In genomic region chr2:121648611-121649401, GRCh38 we compare ENCODE assay signal across 8 cellular contexts. TPM values are rescaled to one million over a fixed set of nuclear protein-coding genes. Genes with fewer than 3 reads are reported as not detected.
DNase-seq lines count a peak whose midpoint lies in the region; FAIRE-seq and TF ChIP-seq lines count a peak whose summit lies in the region.

No MANE protein-coding gene starts in this region.

- H3K4me1 ChIP-seq in MM.1S (ENCODE audit: low read length): peaks cover 9% of the 10 kb centered on the region; the same call in 1 of the 2 replicates
- H3K4me1 ChIP-seq in kidney (ENCODE audit: control insufficient read depth in 1 of 2, insufficient read depth in 1 of 2, low read depth in 1 of 2, low read length in 2 of 2): peaks cover 17 to 19% of the 10 kb centered on the region in 2 donors

- H3K36me3 ChIP-seq in H7 (replicated peaks; ENCODE audit: control insufficient read depth, insufficient read depth, low read length): no peaks in the 10 kb centered on the region
- H3K36me3 ChIP-seq in MM.1S (replicated peaks; ENCODE audit: insufficient read depth, low read length): no peaks in the 10 kb centered on the region
- no peaks in the 10 kb centered on the region for H3K36me3 ChIP-seq in kidney (ENCODE audit: control insufficient read depth in 1 of 2, insufficient read depth in 2 of 2, low read length in 2 of 2)

- H2AFZ ChIP-seq in MM.1S (ENCODE audit: low read length): peak overlapping the region; percentile 84

- H3K4me3 ChIP-seq in GM08714 (ENCODE audit: low read length) (peak overlapping the region; percentile 93), H7 (ENCODE audit: insufficient read depth, low read depth, low read length) (peak overlapping the region; percentile 71), MM.1S (ENCODE audit: low read length) (peak overlapping the region; percentile 76), kidney (ENCODE audit: low read length in 2 of 2) (peak overlapping the region; percentile 85 to 98)

- H3K9ac ChIP-seq in MM.1S (ENCODE audit: low read length) (peak overlapping the region; percentile 93), kidney (ENCODE audit: low read length in 2 of 2) (peak overlapping the region; percentile 93 to 99)

- intact Hi-C loops in kidney (cut with DNase I): no loop called here

- H3K4me2 ChIP-seq in MM.1S (ENCODE audit: low read depth, low read length): peak overlapping the region; percentile 58

- no peaks in the 10 kb centered on the region for H3K9me2 ChIP-seq in MM.1S (replicated peaks; ENCODE audit: insufficient read depth, low read length)

- no peak for TF ChIP-seq CTCF in MM.1S (IDR thresholded peaks at IDR 0.05; ENCODE audit: low read length)
- TF ChIP-seq CTCF in kidney (IDR thresholded peaks at IDR 0.05; ENCODE audit: borderline replicate concordance, extremely low read depth, insufficient read depth): no peak

- DNase-seq in H7: peak; percentile 90
- peak; percentile 57 for DNase-seq in MM.1S
- peak; percentile 15 to 38 (median 36) for DNase-seq in activated CD4-positive, CD25-positive, alpha-beta regulatory T cell (lab: John Stamatoyannopoulos, UW)
- DNase-seq in caudate nucleus (lab: John Stamatoyannopoulos, UW): peak in 55 of 61 donors; percentile 5 to 85 (median 64)
- DNase-seq in kidney: no peak
- DNase-seq in stimulated activated CD4-positive, alpha-beta T cell treated with anti-CD3 and anti-CD28 coated beads, Interleukin-15, amount 100 ng/mL, for 24 hours: peak; percentile 59
- DNase-seq in HPDE6-E6E7 (ENCODE audit: extremely low spot score): no peak

- peaks cover 83% of the 10 kb centered on the region for H3K79me2 ChIP-seq in MM.1S (ENCODE audit: low read length)

- H3K9me3 ChIP-seq in MM.1S (replicated peaks; ENCODE audit: insufficient read depth, low read length) (no peaks in the 10 kb centered on the region), kidney (ENCODE audit: control insufficient read depth in 1 of 2, low read length in 2 of 2) (no peaks in the 10 kb centered on the region)

- H4K20me1 ChIP-seq in MM.1S (ENCODE audit: insufficient read depth, low read length): no peaks in the 10 kb centered on the region; the same call in 1 of the 2 replicates

- H3K27me3 ChIP-seq in H7 (ENCODE audit: control insufficient read depth, insufficient read depth, low read length) (no peaks in the 10 kb centered on the region), MM.1S (replicated peaks; ENCODE audit: insufficient read depth, low read length) (no peaks in the 10 kb centered on the region)

- peaks cover 25% of the 10 kb centered on the region for H3F3A ChIP-seq in MM.1S (ENCODE audit: insufficient read depth, low read length)

- no peak for FAIRE-seq in kidney (lab: Jason Lieb, UNC)

- peak overlapping the region; percentile 92 for H3K27ac ChIP-seq in MM.1S (ENCODE audit: low read length)
- H3K27ac ChIP-seq in caudate nucleus (ENCODE audit: low read depth, low read length): peak overlapping the region; percentile 94
- H3K27ac ChIP-seq in kidney (ENCODE audit: low read depth in 2 of 2, low read length in 2 of 2): peak overlapping the region; percentile 94 to 98

RNA-seq across cellular contexts. Expression of gene CLASP1, which starts 0.5 kb away (rescaled TPM):
- 22.9 and 33.1 TPM in 2 replicates for total RNA-seq in H7 (2014; rRNA removed; shearing (Covaris generic))
- total RNA-seq in kidney: 71.5 TPM
- polyA plus RNA-seq in kidney (ENCODE audit: insufficient read depth, low read depth, low replicate concordance): 6.8 TPM

Comparison
In these comparisons a context has a peak if more than half of its experiments do, and no peak if none do; other contexts are left out.
1. DNase-seq: peak in H7 (single experiment), MM.1S (single experiment), activated CD4-positive, CD25-positive, alpha-beta regulatory T cell (4 of 4), caudate nucleus (55 of 61) and stimulated activated CD4-positive, alpha-beta T cell treated with anti-CD3 and anti-CD28 coated beads, Interleukin-15, amount 100 ng/mL, for 24 hours (single experiment); none in kidney (single experiment) and HPDE6-E6E7 (single experiment).
2. Peak in every context shown above with its lines, with median percentiles within 50 percentile points of each other: H3K4me3 ChIP-seq and H3K27ac ChIP-seq.